Comparison of ENCODE assay signal across 9 cellular contexts in genomic region chr6:38570750-38571149, GRCh38.
A peak's percentile ranks its signal among the peaks of the same experiment; 100 is the strongest.
DNase-seq lines count a peak whose midpoint lies in the region; ATAC-seq, FAIRE-seq and TF ChIP-seq lines count a peak whose summit lies in the region.
"Had no signal": no experiment of that assay in that cellular context is flagged by ENCODE, and none has a peak within 500 bp of the region (broad histone marks: within the 10 kb centered on the region; RNA-seq: fewer than 3 reads in every experiment).

No MANE protein-coding gene starts in this region.

- no peaks in the 10 kb centered on the region for H3K9me3 ChIP-seq in SK-N-SH
- H3K9me3 ChIP-seq: HAP-1 had no signal

- TF ChIP-seq POLR2A in GM12892 (IDR thresholded peaks at IDR 0.05; ENCODE audit: low read depth, low read length): no peak

- peak; percentile 58 for TF ChIP-seq CTCF in AG10803 (conservative IDR thresholded peaks at IDR 0.05; ENCODE audit: low read length)
- peak; percentile 73 for TF ChIP-seq CTCF in SK-N-SH (IDR thresholded peaks at IDR 0.05)

- 53% methylated on average over 2 of the region's 2 CpGs for WGBS in SK-N-SH (ENCODE audit: low lambda C conversion rate)

- ATAC-seq in HG02885 (IDR thresholded peaks at IDR 0.05; ENCODE audit: poor library complexity, unreplicated experiment): no peak
- ATAC-seq in activated naive CD4-positive, alpha-beta T cell treated with anti-CD3 and anti-CD28 coated beads, Interleukin-2, amount 50 U/mL, for 72 hours: no peak
- ATAC-seq in GM18520 (IDR thresholded peaks at IDR 0.05; ENCODE audit: unreplicated experiment): no peak

- H3F3A ChIP-seq in SK-N-SH (replicated peaks; ENCODE audit: insufficient read depth): peaks cover 19% of the 10 kb centered on the region

- peak overlapping the region in 1 of 2 donors; percentile 95 for H3K27ac Mint-ChIP-seq in activated naive CD4-positive, alpha-beta T cell treated with anti-CD3 and anti-CD28 coated beads, Interleukin-2, amount 50 U/mL, for 72 hours

- 0 out of 2 replicates have a peak, but pooled peaks cover 2% of the 10 kb centered on the region for H4K20me1 ChIP-seq in SK-N-SH (ENCODE audit: insufficient read depth)

- peak; percentile 26 for DNase-seq in AG10803 (ENCODE audit: low read depth)
- DNase-seq in GM12892 (ENCODE audit: insufficient read length): no peak
- no peak for DNase-seq in SK-N-SH
- no peak for DNase-seq in NCI-H774 (lab: John Stamatoyannopoulos, UW)
- no peak for DNase-seq in activated naive CD4-positive, alpha-beta T cell treated with anti-CD3 and anti-CD28 coated beads, Interleukin-2, amount 50 U/mL, for 72 hours (ENCODE audit: low spot score in 2 of 2)

- peak; percentile 76 for TF ChIP-seq RAD21 in SK-N-SH (IDR thresholded peaks at IDR 0.05; ENCODE audit: low read length)

- POLR2A ChIA-PET in SK-N-SH (lab: Yijun Ruan, JAX): interaction anchor here (1.2 kb wide), 1 partner anchor 752 kb away, joined by 3 read pairs; no protein-coding TSS in a partner anchor

- no peaks in the 10 kb centered on the region for H3K9me2 ChIP-seq in SK-N-SH

- no peaks in the 10 kb centered on the region for H3K79me2 ChIP-seq in SK-N-SH (ENCODE audit: insufficient read depth)

- no peak overlapping the region for H3K4me2 ChIP-seq in SK-N-SH

- FAIRE-seq in GM12892 (lab: Jason Lieb, UNC) (peak; percentile 77), islet of Langerhans (lab: Jason Lieb, UNC) (peak; percentile 99)

- TF ChIP-seq EP300 in SK-N-SH (IDR thresholded peaks at IDR 0.05; ENCODE audit: borderline replicate concordance in 1 of 2, low read depth in 1 of 2, low read length in 1 of 2): no peak

- no peak overlapping the region; a peak in 1 of 4 replicates for H3K27ac ChIP-seq in SK-N-SH (ENCODE audit: low read depth in 2 of 2, low read length in 1 of 2)

- H2AFZ ChIP-seq in SK-N-SH (ENCODE audit: low read depth): no peak overlapping the region

- no peaks in the 10 kb centered on the region for H3K27me3 ChIP-seq in SK-N-SH (ENCODE audit: insufficient read depth)

- CTCF ChIA-PET in SK-N-SH (lab: Yijun Ruan, JAX): interaction anchor here (0.6 to 4.6 kb wide), 43 partner anchors 9 to 1077 kb away, joined by 3 to 35 read pairs (median 4); no protein-coding TSS in a partner anchor

- peaks cover 7 to 17% of the 10 kb centered on the region in 2 experiments; a peak in 3 of 4 replicates for H3K4me1 ChIP-seq in SK-N-SH (ENCODE audit: control insufficient read depth in 1 of 2, insufficient read depth in 2 of 2, low read depth in 1 of 2, low read length in 1 of 2)

- H3K9me3 Mint-ChIP-seq in activated naive CD4-positive, alpha-beta T cell treated with anti-CD3 and anti-CD28 coated beads, Interleukin-2, amount 50 U/mL, for 72 hours: no peaks in the 10 kb centered on the region

- H3K4me3 ChIP-seq in AG10803 (ENCODE audit: low read length) (no peak overlapping the region), SK-N-SH (ENCODE audit: low read depth in 2 of 2, low read length in 1 of 2) (no peak overlapping the region)
- H3K4me3 ChIP-seq: HAP-1 had no signal

- peaks cover 5% of the 10 kb centered on the region in 2 donors for H3K36me3 Mint-ChIP-seq in activated naive CD4-positive, alpha-beta T cell treated with anti-CD3 and anti-CD28 coated beads, Interleukin-2, amount 50 U/mL, for 72 hours

- H3K9ac ChIP-seq in SK-N-SH: no peak overlapping the region

- H3K36me3 ChIP-seq in SK-N-SH (replicated peaks in 1 of 2; ENCODE audit: control insufficient read depth in 1 of 2, insufficient read depth in 2 of 2, low read length in 1 of 2): no peaks in the 10 kb centered on the region
- H3K36me3 ChIP-seq: HAP-1 had no signal

TF ChIP-seq in SK-N-SH, 30 proteins besides CTCF, POLR2A, EP300 and RAD21:
- no peak for TF ChIP-seq FOSL2 (IDR thresholded peaks at IDR 0.05; ENCODE audit: borderline replicate concordance, low read depth)
- TF ChIP-seq SMC3 (IDR thresholded peaks at IDR 0.05; ENCODE audit: low read depth, low read length): peak; percentile 45
TF ChIP-seq in SK-N-SH: peak in this region for 1.
